In genomic region chr16:66400503-66401380, GRCh38 we compare ENCODE assay signal across 1 cellular context.
TF ChIP-seq lines count a peak whose summit lies in the region.

No MANE protein-coding gene starts in this region.

TF ChIP-seq in K562, 482 proteins besides CTCF, POLR2A, EP300 and RAD21:
- TF ChIP-seq ZBTB7A (IDR thresholded peaks at IDR 0.05; ENCODE audit: borderline replicate concordance, control insufficient read depth, low read depth, low read length) (no peak), ZFP36 (IDR thresholded peaks at IDR 0.05; ENCODE audit: low read depth, low read length, partially characterized antibody) (peak; percentile 81)
